In genomic region chr17:4530799-4531730, GRCh38 we compare ENCODE assay signal across 23 cellular contexts. TPM values are rescaled to one million over a fixed set of nuclear protein-coding genes. Genes with fewer than 3 reads are reported as not detected.
DNase-seq lines count a peak whose midpoint lies in the region; ATAC-seq and TF ChIP-seq lines count a peak whose summit lies in the region.
"Had no signal": no experiment of that assay in that cellular context is flagged by ENCODE, and none has a peak within 500 bp of the region (broad histone marks: within the 10 kb centered on the region; RNA-seq: fewer than 3 reads in every experiment).

No MANE protein-coding gene starts in this region.

- no peak overlapping the region for H2BK5ac ChIP-seq in mesendoderm (ENCODE audit: low read length)

- H3K18ac ChIP-seq in mesendoderm (ENCODE audit: low read length) = no peak overlapping the region

- H3K9me3 Mint-ChIP-seq in activated naive CD8-positive, alpha-beta T cell treated with anti-CD3 and anti-CD28 coated beads, Interleukin-2, amount 50 U/mL, for 24 hours = no peaks in the 10 kb centered on the region

- H4K5ac ChIP-seq in mesendoderm (ENCODE audit: low read length) = no peak overlapping the region

- TF ChIP-seq CTCF in esophagus muscularis mucosa (IDR thresholded peaks at IDR 0.05) = no peak
- TF ChIP-seq CTCF in GM20000 (IDR thresholded peaks at IDR 0.05; ENCODE audit: extremely low read depth, missing control alignments) = no peak

- TF ChIP-seq EP300 in esophagus muscularis mucosa (IDR thresholded peaks at IDR 0.05) = no peak

- no peak overlapping the region for H3K9ac ChIP-seq in mesendoderm (ENCODE audit: low read length)

- no peak overlapping the region for H2AK5ac ChIP-seq in mesendoderm (ENCODE audit: low read length)

- no peak overlapping the region for H3K4ac ChIP-seq in mesendoderm (ENCODE audit: low read depth, low read length)

- H3K4me3 Mint-ChIP-seq in activated naive CD8-positive, alpha-beta T cell treated with anti-CD3 and anti-CD28 coated beads, Interleukin-2, amount 50 U/mL, for 24 hours = no peak overlapping the region
- H3K4me3 Mint-ChIP-seq: activated naive CD8-positive, alpha-beta T cell had no signal

- peaks cover 0 to 21% (median 0%) of the 10 kb centered on the region in 4 donors for H3K27me3 ChIP-seq in esophagus muscularis mucosa
- no peaks in the 10 kb centered on the region for H3K27me3 ChIP-seq in mesendoderm (ENCODE audit: insufficient read depth, low read length, poor library complexity)
- H3K27me3 ChIP-seq: tibial nerve had no signal

- no peak for ATAC-seq in activated naive CD8-positive, alpha-beta T cell treated with anti-CD3 and anti-CD28 coated beads, Interleukin-2, amount 50 U/mL, for 24 hours
- no peak for ATAC-seq in HG02852 (IDR thresholded peaks at IDR 0.05; ENCODE audit: unreplicated experiment)
- ATAC-seq: HCT116 had no signal

- peak overlapping the region; percentile 30 to 73 (median 48) for H3K27ac ChIP-seq in esophagus muscularis mucosa (replicated peaks in 1 of 4)
- no peak overlapping the region for H3K27ac ChIP-seq in mesendoderm (ENCODE audit: low read depth, low read length)
- H3K27ac ChIP-seq in substantia nigra (ENCODE audit: low read depth, low read length, poor library complexity, severe bottlenecking) = peak overlapping the region; percentile 100

- no peak overlapping the region for H3K27ac Mint-ChIP-seq in activated naive CD8-positive, alpha-beta T cell treated with anti-CD3 and anti-CD28 coated beads, Interleukin-2, amount 50 U/mL, for 24 hours
- H3K27ac Mint-ChIP-seq: activated naive CD8-positive, alpha-beta T cell had no signal

- H4K8ac ChIP-seq in mesendoderm (ENCODE audit: low read depth, low read length) = no peak overlapping the region

- H3K36me3 Mint-ChIP-seq in activated naive CD8-positive, alpha-beta T cell treated with anti-CD3 and anti-CD28 coated beads, Interleukin-2, amount 50 U/mL, for 24 hours (ENCODE audit: low read depth) = no peaks in the 10 kb centered on the region
- H3K36me3 Mint-ChIP-seq: activated naive CD8-positive, alpha-beta T cell had no signal

- H2BK120ac ChIP-seq in mesendoderm (ENCODE audit: low read depth, low read length) = no peak overlapping the region

- intact Hi-C loops in esophagus muscularis mucosa (cut with DNase I) = no loop called here

- H3K79me2 ChIP-seq in mesendoderm (ENCODE audit: control insufficient read depth, insufficient read depth, low read length) = no peaks in the 10 kb centered on the region

- no peak overlapping the region for H2BK15ac ChIP-seq in mesendoderm (replicated peaks; ENCODE audit: low read depth)

- H3K4me1 ChIP-seq in esophagus muscularis mucosa (peaks cover 55 to 88% (median 71%) of the 10 kb centered on the region in 4 donors), mesendoderm (ENCODE audit: control insufficient read depth, low read depth, low read length) (peaks cover 3% of the 10 kb centered on the region)

- H3K4me2 ChIP-seq in mesendoderm (ENCODE audit: low read length) = no peak overlapping the region

- no peaks in the 10 kb centered on the region for H3K79me1 ChIP-seq in mesendoderm (ENCODE audit: low read length)

- no peak overlapping the region for H3K56ac ChIP-seq in mesendoderm (ENCODE audit: low read length)

- no peak for TF ChIP-seq POLR2A in esophagus muscularis mucosa (IDR thresholded peaks at IDR 0.05; ENCODE audit: low read depth)

- H3K36me3 ChIP-seq in esophagus muscularis mucosa = peaks cover 0 to 5% (median 0%) of the 10 kb centered on the region in 4 donors
- H3K36me3 ChIP-seq in mesendoderm (ENCODE audit: control insufficient read depth, insufficient read depth, low read length) = no peaks in the 10 kb centered on the region
- H3K36me3 ChIP-seq: tibial nerve had no signal

- H3K4me3 ChIP-seq in esophagus muscularis mucosa (no peak overlapping the region), mesendoderm (ENCODE audit: low read length) (no peak overlapping the region)
- H3K4me3 ChIP-seq: tibial nerve had no signal

- H3K27me3 Mint-ChIP-seq in activated naive CD8-positive, alpha-beta T cell treated with anti-CD3 and anti-CD28 coated beads, Interleukin-2, amount 50 U/mL, for 24 hours = peaks cover 9% of the 10 kb centered on the region

- H3K9me3 ChIP-seq in esophagus muscularis mucosa = no peaks in the 10 kb centered on the region
- H3K9me3 ChIP-seq: tibial nerve had no signal

- H3K23ac ChIP-seq in mesendoderm (ENCODE audit: low read length) = no peak overlapping the region

- DNase-seq in UCSD-AML1 (lab: John Stamatoyannopoulos, UW; ENCODE audit: unreplicated experiment) (peak; percentile 74), esophagus muscularis mucosa (ENCODE audit: extremely low spot score) (no peak), mesendoderm (peak; percentile 37), substantia nigra (lab: John Stamatoyannopoulos, UW) (peak in 5 of 49 donors; percentile 14 to 50 (median 33)), GM20000 (ENCODE audit: low spot score) (no peak), NAMALWA (ENCODE audit: low spot score) (no peak)
- DNase-seq in activated naive CD8-positive, alpha-beta T cell treated with anti-CD3 and anti-CD28 coated beads, Interleukin-2, amount 50 U/mL, for 24 hours = no peak
- DNase-seq: activated CD4-positive, alpha-beta T cell treated with anti-CD3 and anti-CD28 coated beads, Interleukin-2, amount 50 U/mL, for 4 hours; activated T-cell treated with anti-CD3 and anti-CD28 coated beads, Interleukin-2, amount 50 U/mL, for 1 hour; effector CD8-positive, alpha-beta T cell; NCI-H2029 treated with DMSO at 0.1 percent for 48 hours; NCI-H526 treated with DMSO at 0.1 percent for 48 hours; stimulated activated CD4-positive, alpha-beta T cell treated with anti-CD3 and anti-CD28 coated beads, Interleukin-4, amount 100 ng/mL, for 24 hours; stimulated activated CD8-positive, alpha-beta memory T cell treated with anti-CD3 and anti-CD28 coated beads, Interleukin-4, amount 100 ng/mL, for 48 hours had no signal

- H3K4me1 Mint-ChIP-seq in activated naive CD8-positive, alpha-beta T cell treated with anti-CD3 and anti-CD28 coated beads, Interleukin-2, amount 50 U/mL, for 24 hours = peaks cover 6% of the 10 kb centered on the region

- WGBS in esophagus muscularis mucosa = 56% methylated on average over 11 of the region's 30 CpGs
- WGBS in mesendoderm (ENCODE audit: extremely low coverage, insufficient coverage, low lambda C conversion rate) = no CpG with 5 or more reads among the region's 30 CpGs

RNA-seq across cellular contexts. Expression of gene MYBBP1A, which starts 24.1 kb away (rescaled TPM):
- 10 to 100 TPM; 31.6 to 45.4 (median 36.1) TPM for total RNA-seq in esophagus muscularis mucosa
- polyA plus RNA-seq in mesendoderm (2013, experiment 1 of 2) = 74.9 TPM
- 78.6 TPM for polyA plus RNA-seq in mesendoderm (2013, experiment 2 of 2)

RNA-seq across cellular contexts. Expression of gene GGT6, which starts 29.3 kb away (rescaled TPM):
- not detected for total RNA-seq in esophagus muscularis mucosa
- 0.06 TPM for polyA plus RNA-seq in mesendoderm (2013, experiment 1 of 2)
- 0.04 TPM for polyA plus RNA-seq in mesendoderm (2013, experiment 2 of 2)
- total RNA-seq: fibroblast of villous mesenchyme, mesenteric fat pad, tibial nerve had no signal
- polyA plus RNA-seq: BJ, neural cell had no signal

RNA-seq across cellular contexts. Expression of gene SPNS2, which starts 32.4 kb away (rescaled TPM):
- total RNA-seq in esophagus muscularis mucosa = 10 to 100 TPM in 3 of 4 donors, 1 to 10 TPM in 1; 10.0 to 19.9 (median 18.8) TPM
- polyA plus RNA-seq in mesendoderm (2013, experiment 1 of 2) = 0.24 TPM
- polyA plus RNA-seq in mesendoderm (2013, experiment 2 of 2) = 0.15 TPM
- polyA plus RNA-seq: BJ had no signal

RNA-seq across cellular contexts. Expression of gene SMTNL2, which starts 53.3 kb away (rescaled TPM):
- 1 to 10 TPM; 3.0 to 7.2 (median 4.7) TPM for total RNA-seq in esophagus muscularis mucosa
- 0.73 TPM for polyA plus RNA-seq in mesendoderm (2013, experiment 1 of 2)
- 0.60 TPM for polyA plus RNA-seq in mesendoderm (2013, experiment 2 of 2)
- total RNA-seq: bronchial epithelial cell, fibroblast of villous mesenchyme had no signal
- polyA plus RNA-seq: BJ had no signal

Comparison
In these comparisons a context has a peak if more than half of its experiments do, and no peak if none do; other contexts are left out.
1. DNase-seq: peak in UCSD-AML1 (single experiment) and mesendoderm (single experiment); none in esophagus muscularis mucosa (single experiment), GM20000 (single experiment), activated naive CD8-positive, alpha-beta T cell treated with anti-CD3 and anti-CD28 coated beads, Interleukin-2, amount 50 U/mL, for 24 hours (single experiment) and NAMALWA (single experiment).